ENCODE assay signal across 7 cellular contexts in the genomic region with DNA sequence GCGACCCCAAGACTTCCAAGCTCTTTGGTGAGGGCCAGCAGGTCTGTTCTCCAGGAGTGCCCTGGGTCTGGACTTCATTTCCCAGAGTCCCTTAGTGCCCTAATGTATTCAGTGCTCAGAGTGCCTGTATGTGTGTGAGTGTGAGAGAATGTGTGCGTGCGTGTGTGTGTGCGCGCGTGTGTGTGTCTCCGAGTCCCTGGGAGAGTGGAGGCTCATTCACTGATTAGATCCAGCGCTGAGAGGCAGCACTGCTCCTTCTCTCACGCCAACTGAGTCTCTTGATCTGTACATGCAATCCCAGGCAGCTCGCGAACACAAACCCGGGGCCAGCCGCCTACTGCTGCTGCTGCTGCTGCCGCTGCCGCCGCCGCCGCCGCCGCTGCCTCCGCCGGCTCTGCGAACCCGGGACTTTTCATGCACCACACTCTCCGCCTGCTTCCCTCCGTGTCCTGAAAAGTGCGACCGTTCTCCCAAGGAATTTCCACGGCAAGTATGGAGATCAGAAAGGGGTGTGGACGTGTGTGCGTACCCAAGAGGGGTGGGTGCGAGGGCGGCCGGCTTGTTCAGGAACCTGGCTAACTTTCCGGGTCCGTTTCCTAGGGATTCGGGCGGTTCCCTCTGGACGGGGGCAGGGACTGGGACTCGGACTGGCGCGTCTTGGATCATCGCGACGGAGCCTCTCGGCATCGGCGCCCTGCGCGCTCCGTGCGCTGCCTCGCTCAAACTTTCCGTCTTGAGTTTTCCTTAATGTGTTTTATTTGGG. TPM values are rescaled to one million over a fixed set of nuclear protein-coding genes. Genes with fewer than 3 reads are reported as not detected.
DNase-seq lines count a peak whose midpoint lies in the region; ATAC-seq and TF ChIP-seq lines count a peak whose summit lies in the region.

Gene RNF220, plus strand, starts transcription at position 215 of the 763 bp plus-strand sequence.

- CTCF ChIA-PET in activated CD4-positive, alpha-beta T cell treated with anti-CD3 and anti-CD28 coated beads for 36 hours (lab: Charles Lee), result no interaction called here

- H3K27ac ChIP-seq in lower lobe of right lung, result no peak within 1 kb of the TSS

- peak; percentile 52 for ATAC-seq in activated CD4-positive, alpha-beta T cell treated with anti-CD3 and anti-CD28 coated beads for 36 hours
- peak; percentile 34 for ATAC-seq in effector memory CD8-positive, alpha-beta T cell (replicated peaks)
- ATAC-seq in lower lobe of right lung (peak; percentile 63 to 75), HG03280 (IDR thresholded peaks at IDR 0.05; ENCODE audit: unreplicated experiment) (no peak)

- H3K9me3 ChIP-seq in lower lobe of right lung, result no peaks in the 10 kb centered on the region

- H3K9me3 Mint-ChIP-seq in activated CD4-positive, alpha-beta T cell treated with anti-CD3 and anti-CD28 coated beads for 36 hours (ENCODE audit: low read depth), result no peaks in the 10 kb centered on the region
- H3K9me3 Mint-ChIP-seq in effector memory CD8-positive, alpha-beta T cell, result no peaks in the 10 kb centered on the region

- peaks cover 97% of the 10 kb centered on the region for H3K27me3 ChIP-seq in lower lobe of right lung (ENCODE audit: low read depth)

- H3K27me3 Mint-ChIP-seq in activated CD4-positive, alpha-beta T cell treated with anti-CD3 and anti-CD28 coated beads for 36 hours, result peaks cover 70% of the 10 kb centered on the region
- H3K27me3 Mint-ChIP-seq in effector memory CD8-positive, alpha-beta T cell, result peaks cover 38 to 62% of the 10 kb centered on the region in 2 donors

- H3K27ac Mint-ChIP-seq in activated CD4-positive, alpha-beta T cell treated with anti-CD3 and anti-CD28 coated beads for 36 hours, result no peak within 1 kb of the TSS
- H3K27ac Mint-ChIP-seq in effector memory CD8-positive, alpha-beta T cell, result peak within 1 kb of the TSS; percentile 38 to 80

- no peaks in the 10 kb centered on the region for H3K36me3 Mint-ChIP-seq in activated CD4-positive, alpha-beta T cell treated with anti-CD3 and anti-CD28 coated beads for 36 hours (ENCODE audit: low read depth)
- peaks cover 21% of the 10 kb centered on the region for H3K36me3 Mint-ChIP-seq in effector memory CD8-positive, alpha-beta T cell (ENCODE audit: insufficient read depth)

- intact Hi-C loops in activated CD4-positive, alpha-beta T cell treated with anti-CD3 and anti-CD28 coated beads for 36 hours (cut with DNase I, micrococcal nuclease), result no loop called here
- intact Hi-C loops in lower lobe of right lung (cut with DNase I), result no loop called here

- POLR2A ChIA-PET in activated CD4-positive, alpha-beta T cell treated with anti-CD3 and anti-CD28 coated beads for 36 hours (lab: Charles Lee), result interaction anchor here (0.6 kb wide), 1 partner anchor 58 kb away, joined by 5 read pairs; no protein-coding TSS in a partner anchor

- DNase-seq in NCI-H2107 (lab: John Stamatoyannopoulos, UW) (peak; percentile 60), lower lobe of right lung (peak; percentile 64)
- peak; percentile 69 for DNase-seq in activated CD4-positive, alpha-beta T cell treated with anti-CD3 and anti-CD28 coated beads for 36 hours
- peak in 2 of 3 experiments; percentile 8 to 31 for DNase-seq in effector memory CD8-positive, alpha-beta T cell
- peak; percentile 60 for DNase-seq in stimulated activated CD8-positive, alpha-beta memory T cell treated with anti-CD3 and anti-CD28 coated beads, Interleukin-4, amount 100 ng/mL, for 48 hours

- peaks cover 44% of the 10 kb centered on the region for H3K4me1 ChIP-seq in lower lobe of right lung

- H3K4me3 Mint-ChIP-seq in activated CD4-positive, alpha-beta T cell treated with anti-CD3 and anti-CD28 coated beads for 36 hours, result peak within 1 kb of the TSS; percentile 74
- peak within 1 kb of the TSS; percentile 91 to 94 for H3K4me3 Mint-ChIP-seq in effector memory CD8-positive, alpha-beta T cell

- H3K4me3 ChIP-seq in GM08714 (ENCODE audit: low read length), result peak within 1 kb of the TSS; percentile 16; the same call in 1 of the 2 replicates
- H3K4me3 ChIP-seq in lower lobe of right lung, result peak within 1 kb of the TSS; percentile 58

- TF ChIP-seq CTCF in lower lobe of right lung (IDR thresholded peaks at IDR 0.05), result no peak

- H3K4me1 Mint-ChIP-seq in activated CD4-positive, alpha-beta T cell treated with anti-CD3 and anti-CD28 coated beads for 36 hours, result peaks cover 34% of the 10 kb centered on the region
- H3K4me1 Mint-ChIP-seq in effector memory CD8-positive, alpha-beta T cell (ENCODE audit: low read depth in 2 of 2), result peaks cover 18 to 36% of the 10 kb centered on the region in 2 donors

- H3K36me3 ChIP-seq in lower lobe of right lung, result no peaks in the 10 kb centered on the region

RNA-seq across cellular contexts. Expression of gene RNF220, which starts in this region (rescaled TPM):
- total RNA-seq in activated CD4-positive, alpha-beta T cell treated with anti-CD3 and anti-CD28 coated beads for 36 hours, result 10 to 100 TPM; 72.3 to 78.3 TPM
- 72.5 TPM for total RNA-seq in lower lobe of right lung
